In genomic region chr20:33005908-33006775, GRCh38 we compare ENCODE assay signal across 1 cellular context.
TF ChIP-seq lines count a peak whose summit lies in the region.

No MANE protein-coding gene starts in this region.

TF ChIP-seq in HepG2, 621 proteins besides CTCF, POLR2A, EP300 and RAD21 (continued from another document and continues in another):
- TF ChIP-seq HNF4G (IDR thresholded peaks at IDR 0.05; ENCODE audit: borderline replicate concordance, low read depth, low read length), result peak; percentile 33; the same call in 1 of the 2 replicates
- TF ChIP-seq HNF4G (CRISPR knock-in tag; IDR thresholded peaks at IDR 0.05; ENCODE audit: borderline replicate concordance, low read depth), result peak; percentile 87; the same call in 1 of the 2 replicates
- 0 out of 2 replicates have a peak, but pooled peaks have one; percentile 19 for TF ChIP-seq ZNF329 (CRISPR knock-in tag; IDR thresholded peaks at IDR 0.05; ENCODE audit: low read depth)
- TF ChIP-seq HIC2 (CRISPR knock-in tag; IDR thresholded peaks at IDR 0.05; ENCODE audit: low read depth), result peak; percentile 94
- peak; percentile 99 for TF ChIP-seq ZNF788 (CRISPR knock-in tag; IDR thresholded peaks at IDR 0.05; ENCODE audit: borderline replicate concordance)
- peak; percentile 58; the same call in 1 of the 2 replicates for TF ChIP-seq KDM1A (CRISPR knock-in tag; IDR thresholded peaks at IDR 0.05)
- TF ChIP-seq HES4 (CRISPR knock-in tag; IDR thresholded peaks at IDR 0.05; ENCODE audit: borderline replicate concordance), result no peak
- no peak for TF ChIP-seq GZF1 (CRISPR knock-in tag; IDR thresholded peaks at IDR 0.05)
- TF ChIP-seq ZNF501 (CRISPR knock-in tag; IDR thresholded peaks at IDR 0.05), result peak; percentile 76
- TF ChIP-seq ATF6 (CRISPR knock-in tag; conservative IDR thresholded peaks at IDR 0.05), result no peak
- TF ChIP-seq ZNF230 (CRISPR knock-in tag; IDR thresholded peaks at IDR 0.05), result no peak
- TF ChIP-seq TRIM24 (CRISPR knock-in tag; IDR thresholded peaks at IDR 0.05), result peak; percentile 70; the same call in 1 of the 2 replicates
- TF ChIP-seq ZIK1 (CRISPR knock-in tag; IDR thresholded peaks at IDR 0.05; ENCODE audit: borderline replicate concordance, low read depth), result no peak
- 0 out of 2 replicates have a peak, but pooled peaks have one; percentile 49 for TF ChIP-seq ZNF703 (CRISPR knock-in tag; IDR thresholded peaks at IDR 0.05; ENCODE audit: borderline replicate concordance)
- peak; percentile 85 for TF ChIP-seq TCF7 (IDR thresholded peaks at IDR 0.05; ENCODE audit: low read depth)
- TF ChIP-seq, protein P1, sequence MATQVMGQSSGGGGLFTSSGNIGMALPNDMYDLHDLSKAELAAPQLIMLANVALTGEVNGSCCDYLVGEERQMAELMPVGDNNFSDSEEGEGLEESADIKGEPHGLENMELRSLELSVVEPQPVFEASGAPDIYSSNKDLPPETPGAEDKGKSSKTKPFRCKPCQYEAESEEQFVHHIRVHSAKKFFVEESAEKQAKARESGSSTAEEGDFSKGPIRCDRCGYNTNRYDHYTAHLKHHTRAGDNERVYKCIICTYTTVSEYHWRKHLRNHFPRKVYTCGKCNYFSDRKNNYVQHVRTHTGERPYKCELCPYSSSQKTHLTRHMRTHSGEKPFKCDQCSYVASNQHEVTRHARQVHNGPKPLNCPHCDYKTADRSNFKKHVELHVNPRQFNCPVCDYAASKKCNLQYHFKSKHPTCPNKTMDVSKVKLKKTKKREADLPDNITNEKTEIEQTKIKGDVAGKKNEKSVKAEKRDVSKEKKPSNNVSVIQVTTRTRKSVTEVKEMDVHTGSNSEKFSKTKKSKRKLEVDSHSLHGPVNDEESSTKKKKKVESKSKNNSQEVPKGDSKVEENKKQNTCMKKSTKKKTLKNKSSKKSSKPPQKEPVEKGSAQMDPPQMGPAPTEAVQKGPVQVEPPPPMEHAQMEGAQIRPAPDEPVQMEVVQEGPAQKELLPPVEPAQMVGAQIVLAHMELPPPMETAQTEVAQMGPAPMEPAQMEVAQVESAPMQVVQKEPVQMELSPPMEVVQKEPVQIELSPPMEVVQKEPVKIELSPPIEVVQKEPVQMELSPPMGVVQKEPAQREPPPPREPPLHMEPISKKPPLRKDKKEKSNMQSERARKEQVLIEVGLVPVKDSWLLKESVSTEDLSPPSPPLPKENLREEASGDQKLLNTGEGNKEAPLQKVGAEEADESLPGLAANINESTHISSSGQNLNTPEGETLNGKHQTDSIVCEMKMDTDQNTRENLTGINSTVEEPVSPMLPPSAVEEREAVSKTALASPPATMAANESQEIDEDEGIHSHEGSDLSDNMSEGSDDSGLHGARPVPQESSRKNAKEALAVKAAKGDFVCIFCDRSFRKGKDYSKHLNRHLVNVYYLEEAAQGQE (IDR thresholded peaks at IDR 0.05; ENCODE audit: borderline replicate concordance in 1 of 2, low read depth in 1 of 2, low read length in 2 of 2), result peak in 1 of 2 experiments; percentile 79; a peak in 2 of 4 replicates
- peak; percentile 91; the same call in 1 of the 2 replicates for TF ChIP-seq ATF2 (CRISPR knock-in tag; IDR thresholded peaks at IDR 0.05)
- TF ChIP-seq SIX1 (CRISPR knock-in tag; IDR thresholded peaks at IDR 0.05; ENCODE audit: borderline replicate concordance), result peak; percentile 82; the same call in 1 of the 2 replicates
- no peak for TF ChIP-seq PHB2 (IDR thresholded peaks at IDR 0.05; ENCODE audit: partially characterized antibody)
- TF ChIP-seq CERS6 (CRISPR knock-in tag; IDR thresholded peaks at IDR 0.05), result 0 out of 2 replicates have a peak, but pooled peaks have one; percentile 52
- TF ChIP-seq NCOR1 (IDR thresholded peaks at IDR 0.05; ENCODE audit: borderline replicate concordance, low read length), result peak; percentile 28; the same call in 1 of the 2 replicates
- TF ChIP-seq REXO4 (CRISPR knock-in tag; IDR thresholded peaks at IDR 0.05; ENCODE audit: borderline replicate concordance), result no peak
- no peak for TF ChIP-seq TBL1XR1 (IDR thresholded peaks at IDR 0.05; ENCODE audit: borderline replicate concordance, low read length, partially characterized antibody)
- TF ChIP-seq ZNF543 (CRISPR knock-in tag; IDR thresholded peaks at IDR 0.05), result peak; percentile 61; the same call in 1 of the 2 replicates
- peak; percentile 54; the same call in 1 of the 2 replicates for TF ChIP-seq GATA4 (IDR thresholded peaks at IDR 0.05; ENCODE audit: borderline replicate concordance, low read depth)
- TF ChIP-seq ZNF607 (CRISPR knock-in tag; IDR thresholded peaks at IDR 0.05; ENCODE audit: borderline replicate concordance), result no peak
- TF ChIP-seq DR1 (CRISPR knock-in tag; IDR thresholded peaks at IDR 0.05), result no peak; the same call in 1 of the 2 replicates
- peak; percentile 97; the same call in 1 of the 2 replicates for TF ChIP-seq MIER3 (CRISPR knock-in tag; IDR thresholded peaks at IDR 0.05; ENCODE audit: borderline replicate concordance)
- peak; percentile 87 for TF ChIP-seq PITX1 (CRISPR knock-in tag; IDR thresholded peaks at IDR 0.05)
- TF ChIP-seq HMGA1 (CRISPR knock-in tag; conservative IDR thresholded peaks at IDR 0.05), result no peak
- no peak; the same call in 1 of the 2 replicates for TF ChIP-seq ZNF251 (CRISPR knock-in tag; IDR thresholded peaks at IDR 0.05)
- TF ChIP-seq ZNF761 (CRISPR knock-in tag; conservative IDR thresholded peaks at IDR 0.05), result 0 out of 2 replicates have a peak, but pooled peaks have one; percentile 74
- TF ChIP-seq, protein P2, sequence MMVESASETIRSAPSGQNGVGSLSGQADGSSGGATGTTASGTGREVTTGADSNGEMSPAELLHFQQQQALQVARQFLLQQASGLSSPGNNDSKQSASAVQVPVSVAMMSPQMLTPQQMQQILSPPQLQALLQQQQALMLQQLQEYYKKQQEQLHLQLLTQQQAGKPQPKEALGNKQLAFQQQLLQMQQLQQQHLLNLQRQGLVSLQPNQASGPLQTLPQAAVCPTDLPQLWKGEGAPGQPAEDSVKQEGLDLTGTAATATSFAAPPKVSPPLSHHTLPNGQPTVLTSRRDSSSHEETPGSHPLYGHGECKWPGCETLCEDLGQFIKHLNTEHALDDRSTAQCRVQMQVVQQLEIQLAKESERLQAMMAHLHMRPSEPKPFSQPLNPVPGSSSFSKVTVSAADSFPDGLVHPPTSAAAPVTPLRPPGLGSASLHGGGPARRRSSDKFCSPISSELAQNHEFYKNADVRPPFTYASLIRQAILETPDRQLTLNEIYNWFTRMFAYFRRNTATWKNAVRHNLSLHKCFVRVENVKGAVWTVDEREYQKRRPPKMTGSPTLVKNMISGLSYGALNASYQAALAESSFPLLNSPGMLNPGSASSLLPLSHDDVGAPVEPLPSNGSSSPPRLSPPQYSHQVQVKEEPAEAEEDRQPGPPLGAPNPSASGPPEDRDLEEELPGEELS (CRISPR knock-in tag; IDR thresholded peaks at IDR 0.05), result peak; percentile 97
- TF ChIP-seq, protein P3, sequence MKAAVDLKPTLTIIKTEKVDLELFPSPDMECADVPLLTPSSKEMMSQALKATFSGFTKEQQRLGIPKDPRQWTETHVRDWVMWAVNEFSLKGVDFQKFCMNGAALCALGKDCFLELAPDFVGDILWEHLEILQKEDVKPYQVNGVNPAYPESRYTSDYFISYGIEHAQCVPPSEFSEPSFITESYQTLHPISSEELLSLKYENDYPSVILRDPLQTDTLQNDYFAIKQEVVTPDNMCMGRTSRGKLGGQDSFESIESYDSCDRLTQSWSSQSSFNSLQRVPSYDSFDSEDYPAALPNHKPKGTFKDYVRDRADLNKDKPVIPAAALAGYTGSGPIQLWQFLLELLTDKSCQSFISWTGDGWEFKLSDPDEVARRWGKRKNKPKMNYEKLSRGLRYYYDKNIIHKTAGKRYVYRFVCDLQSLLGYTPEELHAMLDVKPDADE (CRISPR knock-in tag; IDR thresholded peaks at IDR 0.05), result no peak
- TF ChIP-seq FOXK1 (CRISPR knock-in tag; IDR thresholded peaks at IDR 0.05; ENCODE audit: borderline replicate concordance, low read depth), result peak; percentile 91; the same call in 1 of the 2 replicates
- TF ChIP-seq RNF2 (conservative IDR thresholded peaks at IDR 0.05; ENCODE audit: low read depth), result no peak
- peak; percentile 63; the same call in 1 of the 2 replicates for TF ChIP-seq MXD3 (CRISPR knock-in tag; IDR thresholded peaks at IDR 0.05)
- TF ChIP-seq ESRRA (CRISPR knock-in tag; IDR thresholded peaks at IDR 0.05; ENCODE audit: low read depth), result 0 out of 2 replicates have a peak, but pooled peaks have one; percentile 73
- TF ChIP-seq SMARCC2 (IDR thresholded peaks at IDR 0.05), result no peak
- TF ChIP-seq ZNF282 (IDR thresholded peaks at IDR 0.05; ENCODE audit: partially characterized antibody), result no peak
- no peak for TF ChIP-seq NKX3-1 (CRISPR knock-in tag; IDR thresholded peaks at IDR 0.05)
- no peak for TF ChIP-seq FOXP1 (IDR thresholded peaks at IDR 0.05)
- TF ChIP-seq FOXP1 (CRISPR knock-in tag; IDR thresholded peaks at IDR 0.05), result peak; percentile 93
- TF ChIP-seq TERF1 (CRISPR knock-in tag; IDR thresholded peaks at IDR 0.05), result 0 out of 2 replicates have a peak, but pooled peaks have one; percentile 47
- no peak for TF ChIP-seq BRCA1 (CRISPR knock-in tag; IDR thresholded peaks at IDR 0.05)
- no peak for TF ChIP-seq ZNF30 (CRISPR knock-in tag; IDR thresholded peaks at IDR 0.05)
- TF ChIP-seq THAP11 (CRISPR knock-in tag; IDR thresholded peaks at IDR 0.05), result peak; percentile 83
- peak; percentile 39 for TF ChIP-seq MTF2 (CRISPR knock-in tag; IDR thresholded peaks at IDR 0.05; ENCODE audit: borderline replicate concordance)
- peak; percentile 71; the same call in 1 of the 2 replicates for TF ChIP-seq SNAPC5 (CRISPR knock-in tag; IDR thresholded peaks at IDR 0.05; ENCODE audit: borderline replicate concordance)
- TF ChIP-seq RFX1 (IDR thresholded peaks at IDR 0.05), result no peak
- TF ChIP-seq ZNF616 (CRISPR knock-in tag; IDR thresholded peaks at IDR 0.05; ENCODE audit: low read depth), result 0 out of 2 replicates have a peak, but pooled peaks have one; percentile 21
- TF ChIP-seq ZNF557 (CRISPR knock-in tag; IDR thresholded peaks at IDR 0.05), result peak; percentile 23; the same call in 1 of the 2 replicates
- TF ChIP-seq FOXK2 (IDR thresholded peaks at IDR 0.05), result no peak
